Comparison of ENCODE assay signal across 10 cellular contexts in genomic region chr7:158649279-158649678, GRCh38. TPM values are rescaled to one million over a fixed set of nuclear protein-coding genes. Genes with fewer than 3 reads are reported as not detected.
DNase-seq lines count a peak whose midpoint lies in the region; ATAC-seq and TF ChIP-seq lines count a peak whose summit lies in the region.
"Had no signal": no experiment of that assay in that cellular context is flagged by ENCODE, and none has a peak within 500 bp of the region (broad histone marks: within the 10 kb centered on the region; RNA-seq: fewer than 3 reads in every experiment).

No MANE protein-coding gene starts in this region.

- peak; percentile 77 to 80 for ATAC-seq in gastrocnemius medialis
- no peak for ATAC-seq in HG03521 (IDR thresholded peaks at IDR 0.05; ENCODE audit: unreplicated experiment)

- peak; percentile 81 for DNase-seq in GM03348 (ENCODE audit: low spot score)
- peak; percentile 83 for DNase-seq in RKO (ENCODE audit: low spot score)
- peak; percentile 95 for DNase-seq in fibroblast of mammary gland (ENCODE audit: low read depth)
- DNase-seq in gastrocnemius medialis = no peak
- no peak for DNase-seq in NCI-H1417 treated with DMSO at 0.1 percent for 48 hours (lab: John Stamatoyannopoulos, UW)
- no peak for DNase-seq in iPS-NIHi7 (ENCODE audit: extremely low spot score)
- no peak for DNase-seq in occipital lobe (lab: John Stamatoyannopoulos, UW)
- DNase-seq: activated naive CD8-positive, alpha-beta T cell treated with anti-CD3 and anti-CD28 coated beads for 36 hours; NCI-H524 treated with DMSO at 0.1 percent for 48 hours had no signal

- no peak for TF ChIP-seq POLR2A in gastrocnemius medialis (IDR thresholded peaks at IDR 0.05)

- no peaks in the 10 kb centered on the region for H3K27me3 ChIP-seq in gastrocnemius medialis

- H3K9me3 ChIP-seq in gastrocnemius medialis = no peaks in the 10 kb centered on the region

- peaks cover 0 to 9% of the 10 kb centered on the region in 2 donors for H3K36me3 ChIP-seq in gastrocnemius medialis

- intact Hi-C loops in gastrocnemius medialis (cut with DNase I; ENCODE audit: low total_unique reads) = no loop called here

- H3K4me1 ChIP-seq in gastrocnemius medialis = no peaks in the 10 kb centered on the region

- peak overlapping the region in 1 of 4 donors; percentile 37 for H3K27ac ChIP-seq in gastrocnemius medialis

- TF ChIP-seq CTCF in fibroblast of mammary gland (conservative IDR thresholded peaks at IDR 0.05; ENCODE audit: control insufficient read depth, insufficient read depth, low read depth, low read length) (no peak), gastrocnemius medialis (IDR thresholded peaks at IDR 0.05 in 4 of 5, conservative IDR thresholded peaks at IDR 0.05 in 1 of 5) (no peak)

- in situ Hi-C loops in gastrocnemius medialis (cut with MboI; ENCODE audit: low sequenced_read_pairs in 4 of 4) = no loop called here

- no peak overlapping the region for H3K4me3 ChIP-seq in fibroblast of mammary gland (ENCODE audit: control insufficient read depth, low read depth, low read length)
- H3K4me3 ChIP-seq in gastrocnemius medialis = no peak overlapping the region

RNA-seq across cellular contexts. Expression of gene NCAPG2, which starts 55.3 kb away (rescaled TPM):
- total RNA-seq in gastrocnemius medialis (1 to 10 TPM; 3.0 to 4.5 (median 3.9) TPM), occipital lobe (14.3 TPM)

Comparison
In these comparisons a context has a peak if more than half of its experiments do, and no peak if none do; other contexts are left out.
1. DNase-seq: peak in GM03348 (single experiment), RKO (single experiment) and fibroblast of mammary gland (single experiment); none in gastrocnemius medialis (0 of 2), NCI-H1417 treated with DMSO at 0.1 percent for 48 hours (single experiment), iPS-NIHi7 (single experiment) and occipital lobe (single experiment).